Comparison of ENCODE assay signal across 8 cellular contexts in the genomic region with DNA sequence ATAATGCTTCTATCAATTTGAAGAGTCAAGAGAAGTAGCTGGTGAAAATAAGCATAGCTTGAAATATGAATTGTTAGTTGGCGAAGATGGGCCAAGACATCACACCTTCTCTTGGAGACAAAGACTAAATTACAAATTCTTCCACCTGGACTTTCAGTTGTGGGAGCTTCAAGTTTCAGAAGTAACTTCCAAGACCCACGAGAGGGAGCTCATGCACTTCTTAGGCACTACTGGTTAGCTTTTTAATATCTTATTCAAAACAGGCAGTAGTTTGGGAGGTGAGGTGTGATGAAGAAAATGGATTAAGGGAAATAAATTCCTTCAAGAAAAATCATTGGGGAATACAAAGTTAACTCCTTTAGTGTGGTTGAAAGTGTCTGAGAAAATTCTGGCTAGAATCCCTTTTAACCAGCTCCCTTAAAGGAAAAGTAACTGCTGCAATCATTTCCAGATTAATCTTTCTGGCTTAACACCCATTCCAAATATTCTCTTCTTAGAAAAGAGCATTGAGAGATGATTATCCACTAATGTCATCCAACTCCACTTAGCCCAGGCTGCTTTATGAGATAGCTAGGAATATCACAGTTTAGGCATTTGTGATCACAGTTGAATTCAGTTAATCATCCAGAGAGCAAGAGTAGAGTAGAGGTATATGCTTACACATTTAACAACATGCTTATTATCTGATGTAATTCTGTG.
DNase-seq lines count a peak whose midpoint lies in the region; ATAC-seq and TF ChIP-seq lines count a peak whose summit lies in the region.

No MANE protein-coding gene starts in this region.

- no peak overlapping the region for H3K4me3 Mint-ChIP-seq in Caco-2 (ENCODE audit: unreplicated experiment)
- H3K4me3 Mint-ChIP-seq in progenitor cell of endocrine pancreas (ENCODE audit: low read depth) = no peak overlapping the region

- H3K4me3 ChIP-seq in Caco-2 (ENCODE audit: low read depth, low read length) = no peak overlapping the region
- H3K4me3 ChIP-seq in fibroblast of mammary gland (ENCODE audit: control insufficient read depth, low read depth, low read length) = no peak overlapping the region

- TF ChIP-seq CTCF in Caco-2 (IDR thresholded peaks at IDR 0.05; ENCODE audit: insufficient read depth in 1 of 2, low read depth in 1 of 2, low read length in 1 of 2, severe bottlenecking in 1 of 2, unreplicated experiment in 1 of 2) = peak; percentile 44 to 52
- TF ChIP-seq CTCF in fibroblast of mammary gland (conservative IDR thresholded peaks at IDR 0.05; ENCODE audit: control insufficient read depth, insufficient read depth, low read depth, low read length) = peak; percentile 83
- TF ChIP-seq CTCF in progenitor cell of endocrine pancreas (IDR thresholded peaks at IDR 0.05; ENCODE audit: unreplicated experiment) = peak; percentile 81

- intact Hi-C loops in Caco-2 (cut with micrococcal nuclease; ENCODE audit: unreplicated experiment) = loop anchor here (1.0 kb wide), 1 partner anchor 145 kb away; no protein-coding TSS in a partner anchor

- H3K27me3 ChIP-seq in Caco-2 (replicated peaks; ENCODE audit: control insufficient read depth, insufficient read depth, low read length) = no peaks in the 10 kb centered on the region

- POLR2A ChIA-PET in Caco-2 (lab: Charles Lee) = no interaction called here

- no peaks in the 10 kb centered on the region for H3K36me3 ChIP-seq in Caco-2 (ENCODE audit: control insufficient read depth, insufficient read depth, low read length)

- H3K4me1 Mint-ChIP-seq in Caco-2 (ENCODE audit: low read depth, unreplicated experiment) (no peaks in the 10 kb centered on the region), progenitor cell of endocrine pancreas (ENCODE audit: low read depth) (peaks cover 7% of the 10 kb centered on the region)

- H3K4me1 ChIP-seq in Caco-2 = no peaks in the 10 kb centered on the region

- CTCF ChIA-PET in Caco-2 (lab: Charles Lee) = interaction anchor here (0.6 to 1.4 kb wide), 4 partner anchors 145 to 1511 kb away, joined by 3 to 40 read pairs (median 4); no protein-coding TSS in a partner anchor

- H3K27me3 Mint-ChIP-seq in Caco-2 (ENCODE audit: insufficient read depth, unreplicated experiment) = peaks cover 6% of the 10 kb centered on the region
- peaks cover 32% of the 10 kb centered on the region for H3K27me3 Mint-ChIP-seq in progenitor cell of endocrine pancreas

- no TSS peak for BruUV-seq in Caco-2 (replicated peaks; lab: Mats Ljungman, UMichigan)

- no peak overlapping the region for H3K27ac Mint-ChIP-seq in Caco-2 (ENCODE audit: unreplicated experiment)
- no peak overlapping the region for H3K27ac Mint-ChIP-seq in progenitor cell of endocrine pancreas

- H3K9me3 ChIP-seq in Caco-2 = no peaks in the 10 kb centered on the region

- no peak for ATAC-seq in GM19035 (IDR thresholded peaks at IDR 0.05; ENCODE audit: unreplicated experiment)
- ATAC-seq in HG02885 (IDR thresholded peaks at IDR 0.05; ENCODE audit: poor library complexity, unreplicated experiment) = no peak

- H3K9me3 Mint-ChIP-seq in Caco-2 (ENCODE audit: unreplicated experiment) (no peaks in the 10 kb centered on the region), progenitor cell of endocrine pancreas (ENCODE audit: low read depth) (peaks cover 16% of the 10 kb centered on the region)

- H3K36me3 Mint-ChIP-seq in Caco-2 (ENCODE audit: insufficient read depth, unreplicated experiment) (no peaks in the 10 kb centered on the region), progenitor cell of endocrine pancreas (ENCODE audit: insufficient read depth) (no peaks in the 10 kb centered on the region)

- peak; percentile 33 to 42 for DNase-seq in Caco-2
- DNase-seq in HT-29 (ENCODE audit: low spot score) = peak; percentile 66
- peak; percentile 57 for DNase-seq in RPMI8226
- peak; percentile 77 for DNase-seq in fibroblast of mammary gland (ENCODE audit: low read depth)
- no peak for DNase-seq in progenitor cell of endocrine pancreas (ENCODE audit: low spot score, unreplicated experiment)
- no peak for DNase-seq in NCI-H128 (lab: John Stamatoyannopoulos, UW; ENCODE audit: unreplicated experiment)

Comparison
In these comparisons a context has a peak if more than half of its experiments do, and no peak if none do; other contexts are left out.
1. DNase-seq: peak in Caco-2 (2 of 2), HT-29 (single experiment), RPMI8226 (single experiment) and fibroblast of mammary gland (single experiment); none in progenitor cell of endocrine pancreas (single experiment) and NCI-H128 (single experiment).
2. Peak in every context shown above with its lines, with median percentiles within 50 percentile points of each other: CTCF ChIP-seq.